ENCODE assay signal across 8 cellular contexts in the genomic region with DNA sequence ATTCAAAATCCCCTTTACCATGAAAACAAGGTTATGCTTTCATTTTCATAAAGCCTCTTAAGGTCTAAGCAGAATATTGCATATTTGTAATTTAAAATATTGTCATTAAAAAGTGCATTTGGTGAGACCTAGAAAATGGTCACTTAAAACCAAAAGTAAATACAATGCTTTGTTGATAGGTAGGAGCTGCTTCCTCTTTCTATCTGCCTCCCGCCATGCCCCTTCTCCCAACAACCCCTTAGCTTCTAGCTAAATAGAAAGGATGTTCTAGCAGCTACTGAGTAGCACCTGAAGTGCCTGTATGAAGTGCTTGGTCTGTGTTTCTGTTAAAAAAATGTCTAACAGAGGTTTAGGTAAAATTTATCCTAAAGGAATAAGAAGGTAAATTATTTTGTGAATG.
ATAC-seq and FAIRE-seq lines count a peak whose summit lies in the region.

No MANE protein-coding gene starts in this region.

- ATAC-seq in GM18502 (IDR thresholded peaks at IDR 0.05; ENCODE audit: poor library complexity, unreplicated experiment) (peak; percentile 84), GM19023 (IDR thresholded peaks at IDR 0.05; ENCODE audit: unreplicated experiment) (peak; percentile 67), GM21360 (IDR thresholded peaks at IDR 0.05; ENCODE audit: unreplicated experiment) (peak; percentile 68), GM21723 (IDR thresholded peaks at IDR 0.05; ENCODE audit: unreplicated experiment) (peak; percentile 93), HG02884 (IDR thresholded peaks at IDR 0.05; ENCODE audit: unreplicated experiment) (peak; percentile 80), HG03135 (IDR thresholded peaks at IDR 0.05; ENCODE audit: unreplicated experiment) (peak; percentile 75), HG03469 (IDR thresholded peaks at IDR 0.05; ENCODE audit: unreplicated experiment) (peak; percentile 71)

- FAIRE-seq in endometrium (lab: Jason Lieb, UNC), result peak; percentile 21

Comparison
In these comparisons a context has a peak if more than half of its experiments do, and no peak if none do; other contexts are left out.
1. Peak in every context shown above with its lines: ATAC-seq.